ENCODE assay signal across 13 cellular contexts in genomic region chr19:15437355-15438123, GRCh38. TPM values are rescaled to one million over a fixed set of nuclear protein-coding genes. Genes with fewer than 3 reads are reported as not detected.
DNase-seq lines count a peak whose midpoint lies in the region; ATAC-seq and TF ChIP-seq lines count a peak whose summit lies in the region.
"Had no signal": no experiment of that assay in that cellular context is flagged by ENCODE, and none has a peak within 500 bp of the region (broad histone marks: within the 10 kb centered on the region; RNA-seq: fewer than 3 reads in every experiment).

No MANE protein-coding gene starts in this region.

- H3K27ac ChIP-seq in psoas muscle: no peak overlapping the region
- H3K27ac ChIP-seq in left ventricle myocardium inferior (replicated peaks): no peak overlapping the region
- H3K27ac ChIP-seq: RWPE1 had no signal

- H3K4me1 ChIP-seq in psoas muscle (peaks cover 13% of the 10 kb centered on the region), left ventricle myocardium inferior (peaks cover 23% of the 10 kb centered on the region)

- H3K4me3 ChIP-seq in choroid plexus epithelial cell (ENCODE audit: low read depth, low read length) (no peak overlapping the region), psoas muscle (no peak overlapping the region), left ventricle myocardium inferior (no peak overlapping the region)

- 69 to 78% (median 71%) methylated on average over 10 of the region's 10 CpGs for WGBS in psoas muscle, 3 donors

- H3K9me3 ChIP-seq in psoas muscle (no peaks in the 10 kb centered on the region), left ventricle myocardium inferior (replicated peaks) (no peaks in the 10 kb centered on the region)

- no peaks in the 10 kb centered on the region for H3K36me3 ChIP-seq in psoas muscle (ENCODE audit: insufficient read depth in 1 of 2, low read depth in 1 of 2)
- peaks cover 23% of the 10 kb centered on the region for H3K36me3 ChIP-seq in left ventricle myocardium inferior

- intact Hi-C loops in psoas muscle (cut with DNase I) (loop anchor here in 1 of 2 donors (10.0 kb wide), 1 partner anchor 183 kb away; no protein-coding TSS in a partner anchor), left ventricle myocardium inferior (cut with micrococcal nuclease) (no loop called here)

- TF ChIP-seq CTCF in choroid plexus epithelial cell (conservative IDR thresholded peaks at IDR 0.05; ENCODE audit: low read depth, low read length) (peak; percentile 59), psoas muscle (IDR thresholded peaks at IDR 0.05) (peak; percentile 21), left ventricle myocardium inferior (IDR thresholded peaks at IDR 0.05; ENCODE audit: borderline replicate concordance) (no peak)

- ATAC-seq in psoas muscle (peak in 3 of 4 donors; percentile 22 to 51 (median 36)), GM21717 (IDR thresholded peaks at IDR 0.05; ENCODE audit: unreplicated experiment) (no peak)

- H3K27me3 ChIP-seq in psoas muscle (ENCODE audit: insufficient read depth in 3 of 3, low read length in 2 of 3) (no peaks in the 10 kb centered on the region), left ventricle myocardium inferior (ENCODE audit: low read depth) (no peaks in the 10 kb centered on the region)

- DNase-seq in GM03348 (ENCODE audit: low spot score) (peak; percentile 70), choroid plexus epithelial cell (ENCODE audit: low read depth) (peak; percentile 55), psoas muscle (peak in 1 of 2 donors; percentile 41), left ventricle myocardium inferior (no peak), NCI-H524 (lab: John Stamatoyannopoulos, UW) (no peak)
- DNase-seq: activated CD8-positive, alpha-beta memory T cell treated with anti-CD3 and anti-CD28 coated beads, Interleukin-2, amount 50 U/mL, for 48 hours; anterior cingulate cortex; islet precursor cell; NCI-H2171 treated with DMSO at 0.1 percent for 48 hours; stimulated activated CD4-positive, alpha-beta T cell treated with anti-CD3 and anti-CD28 coated beads, Interleukin-15, amount 100 ng/mL, for 24 hours; stimulated activated naive CD4-positive, alpha-beta T cell treated with Interleukin-2 at 50 U/mL for 16 hours had no signal

RNA-seq across cellular contexts. Expression of gene WIZ, which starts 12.2 kb away (rescaled TPM):
- 10 to 100 TPM; 16.6 to 39.1 (median 25.8) TPM for total RNA-seq in psoas muscle
- 10 to 100 TPM; 16.6 to 22.9 (median 20.7) TPM for polyA plus RNA-seq in psoas muscle
- 25.3 TPM for total RNA-seq in left ventricle myocardium inferior

RNA-seq across cellular contexts. Expression of gene AKAP8L, which starts 18.8 kb away (rescaled TPM):
- total RNA-seq in psoas muscle: 10 to 100 TPM; 37.3 to 66.2 (median 54.3) TPM
- 10 to 100 TPM; 34.6 to 72.9 (median 46.7) TPM for polyA plus RNA-seq in psoas muscle
- 74.5 TPM for total RNA-seq in left ventricle myocardium inferior

RNA-seq across cellular contexts. Expression of gene RASAL3, which starts 26.8 kb away (rescaled TPM):
- 1 to 10 TPM in 2 of 4 donors, under 1 TPM in 2; 0.47 to 2.0 (median 1.0) TPM for total RNA-seq in psoas muscle
- polyA plus RNA-seq in psoas muscle: under 1 TPM; 0.21 to 0.47 (median 0.34) TPM
- 1.5 TPM for total RNA-seq in left ventricle myocardium inferior

RNA-seq across cellular contexts. Expression of gene PGLYRP2, which starts 41.8 kb away (rescaled TPM):
- total RNA-seq in psoas muscle (not detected), left ventricle myocardium inferior (not detected)
- not detected for polyA plus RNA-seq in psoas muscle

RNA-seq across cellular contexts. Expression of gene AKAP8, which starts 58.0 kb away (rescaled TPM):
- 10 to 100 TPM; 18.9 to 42.8 (median 27.8) TPM for total RNA-seq in psoas muscle
- polyA plus RNA-seq in psoas muscle: 10 to 100 TPM; 15.9 to 22.1 (median 18.2) TPM
- total RNA-seq in left ventricle myocardium inferior: 21.8 TPM

Comparison
In these comparisons a context has a peak if more than half of its experiments do, and no peak if none do; other contexts are left out.
1. DNase-seq: peak in GM03348 (single experiment) and choroid plexus epithelial cell (single experiment); none in left ventricle myocardium inferior (single experiment) and NCI-H524 (0 of 2).